ENCODE assay signal across 1 cellular context in genomic region chr5:81238460-81238859, GRCh38.
TF ChIP-seq lines count a peak whose summit lies in the region.

No MANE protein-coding gene starts in this region.

TF ChIP-seq in K562, 482 proteins besides CTCF, POLR2A, EP300 and RAD21:
- TF ChIP-seq PHF20 (IDR thresholded peaks at IDR 0.05; ENCODE audit: partially characterized antibody), result no peak
